8 cellular contexts compared by ENCODE assay signal in the genomic region with DNA sequence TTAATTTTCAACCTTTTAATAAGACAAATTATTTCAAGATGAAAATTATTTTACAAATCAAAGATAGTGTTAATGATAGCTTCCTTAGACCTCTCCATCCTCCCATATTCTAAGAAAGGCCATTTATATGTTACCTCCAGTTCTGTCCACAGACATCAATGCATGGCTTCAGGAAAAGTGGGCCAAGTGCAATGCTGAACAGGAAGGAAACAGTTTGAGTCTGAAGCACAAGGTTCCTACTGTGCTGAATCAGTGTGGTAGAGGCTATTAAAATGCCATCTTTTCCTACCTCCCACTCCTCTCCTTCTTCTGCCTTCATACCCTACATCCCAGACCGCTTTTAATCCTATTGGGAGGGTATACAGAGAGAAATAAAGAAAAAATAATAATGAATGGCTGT.
A peak's percentile ranks its signal among the peaks of the same experiment; 100 is the strongest.
DNase-seq lines count a peak whose midpoint lies in the region; ATAC-seq, FAIRE-seq and TF ChIP-seq lines count a peak whose summit lies in the region.

No MANE protein-coding gene starts in this region.

- FAIRE-seq in K562 (lab: Jason Lieb, UNC): no peak

- H3K9me3 Mint-ChIP-seq in naive B cell: no peaks in the 10 kb centered on the region

- no peak for TF ChIP-seq CTCF in K562 (IDR thresholded peaks at IDR 0.05 in 2 of 3, conservative IDR thresholded peaks at IDR 0.05 in 1 of 3; ENCODE audit: insufficient read depth in 2 of 3, low read depth in 1 of 3, low read length in 3 of 3)

- H3K4me3 ChIP-seq in ACC112 (ENCODE audit: low read depth, low read length) (peak overlapping the region; percentile 40), HUES64 (ENCODE audit: low read length) (no peak overlapping the region), K562 (no peak overlapping the region)

- TF ChIP-seq POLR2A in K562 (conservative IDR thresholded peaks at IDR 0.05): no peak

- WGBS in HUES64: 90% methylated on average over 1 of the region's 1 CpG
- WGBS in K562 (ENCODE audit: insufficient coverage, low coverage, missing lambda C conversion rate): 0% methylated on average over 1 of the region's 1 CpG

- H4K20me1 ChIP-seq in K562 (replicated peaks; ENCODE audit: control insufficient read depth, insufficient read depth, low read length): no peaks in the 10 kb centered on the region

- intact Hi-C loops in K562 (cut with micrococcal nuclease): no loop called here

- H3K9ac ChIP-seq in HUES64 (ENCODE audit: low read depth, low read length): no peak overlapping the region
- H3K9ac ChIP-seq in K562 (ENCODE audit: insufficient read depth in 1 of 2, low read depth in 2 of 2, low read length in 2 of 2): no peak overlapping the region

- TF ChIP-seq EP300 in K562 (IDR thresholded peaks at IDR 0.05; ENCODE audit: low read length): no peak

- TF ChIP-seq RAD21 in K562 (CRISPR knock-in tag; conservative IDR thresholded peaks at IDR 0.05 in 1 of 2, IDR thresholded peaks at IDR 0.05 in 1 of 2): no peak

- H3K4me2 ChIP-seq in K562 (ENCODE audit: insufficient read depth, low read length): no peak overlapping the region

- H3K27ac Mint-ChIP-seq in naive B cell: peak overlapping the region; percentile 12 to 90 (median 80)

- DNase-seq in K562 (ENCODE audit: extremely low read depth in 1 of 4, low spot score in 3 of 4) (no peak), naive B cell (no peak), NCI-H345 treated with DMSO at 0.1 percent for 48 hours (lab: John Stamatoyannopoulos, UW; ENCODE audit: unreplicated experiment) (no peak), SKM-1 treated with dmso at 0.1 percent for 144 hours (lab: John Stamatoyannopoulos, UW; ENCODE audit: unreplicated experiment) (no peak)

- H3K9me3 ChIP-seq in HUES64 (ENCODE audit: insufficient read depth, low read depth, low read length) (no peaks in the 10 kb centered on the region), K562 (replicated peaks; ENCODE audit: control insufficient read depth, insufficient read depth, low read depth, low read length) (no peaks in the 10 kb centered on the region)

- peak overlapping the region in 5 of 8 donors; percentile 3 to 77 (median 34) for H3K4me3 Mint-ChIP-seq in naive B cell

- H3K27me3 Mint-ChIP-seq in naive B cell: no peaks in the 10 kb centered on the region

- no peaks in the 10 kb centered on the region for H3K9me1 ChIP-seq in K562 (ENCODE audit: control insufficient read depth, insufficient read depth, low read length)

- in situ Hi-C loops in K562 (cut with MboI): no loop called here

- H3K27ac ChIP-seq in ACC112 (ENCODE audit: low read depth, low read length) (peak overlapping the region; percentile 93), HUES64 (ENCODE audit: low read depth, low read length) (0 out of 2 replicates have a peak overlapping the region, but pooled peaks have one; percentile 68), K562 (ENCODE audit: extremely low read depth, low read depth, low read length) (no peak overlapping the region)

- H2AFZ ChIP-seq in ACC112 (ENCODE audit: low read length, unreplicated experiment): peak overlapping the region; percentile 44
- H2AFZ ChIP-seq in K562 (ENCODE audit: low read depth, low read length): no peak overlapping the region

- H3K27me3 ChIP-seq in ACC112 (ENCODE audit: insufficient read depth, low read length) (no peaks in the 10 kb centered on the region), HUES64 (ENCODE audit: insufficient read depth, low read length) (peaks cover 13% of the 10 kb centered on the region; the same call in 1 of the 2 replicates), K562 (ENCODE audit: control insufficient read depth in 2 of 2, insufficient read depth in 2 of 2, low read length in 2 of 2) (no peaks in the 10 kb centered on the region)

- CTCF ChIA-PET in K562 (lab: Yijun Ruan, JAX; ENCODE audit: low intra/inter-chr PET ratio): no interaction called here

- H3K79me2 ChIP-seq in ACC112 (ENCODE audit: control insufficient read depth, insufficient read depth, low read length, unreplicated experiment): no peaks in the 10 kb centered on the region
- no peaks in the 10 kb centered on the region for H3K79me2 ChIP-seq in K562 (ENCODE audit: control insufficient read depth, insufficient read depth, low read length)

- no peaks in the 10 kb centered on the region for H3K36me3 ChIP-seq in ACC112 (ENCODE audit: insufficient read depth, low read length)
- H3K36me3 ChIP-seq in HUES64 (ENCODE audit: insufficient read depth, low read length): no peaks in the 10 kb centered on the region
- no peaks in the 10 kb centered on the region for H3K36me3 ChIP-seq in K562 (ENCODE audit: control insufficient read depth, insufficient read depth, low read length)

- peaks cover 69% of the 10 kb centered on the region for H3K4me1 ChIP-seq in ACC112 (ENCODE audit: control insufficient read depth, insufficient read depth, low read length, unreplicated experiment)
- peaks cover 52% of the 10 kb centered on the region for H3K4me1 ChIP-seq in HUES64 (ENCODE audit: insufficient read depth, low read length)
- no peaks in the 10 kb centered on the region for H3K4me1 ChIP-seq in K562 (replicated peaks in 1 of 2; ENCODE audit: control insufficient read depth in 2 of 2, insufficient read depth in 2 of 2, low read length in 2 of 2)

- H3K4me1 Mint-ChIP-seq in naive B cell: peaks cover 30 to 36% (median 35%) of the 10 kb centered on the region in 3 donors

- POLR2A ChIA-PET in K562 (lab: Yijun Ruan, JAX): no interaction called here

- ATAC-seq in K562: no peak
- ATAC-seq in naive B cell (ENCODE audit: low read depth in 2 of 2): peak in 1 of 2 donors; percentile 6
- no peak for ATAC-seq in HG02623 (IDR thresholded peaks at IDR 0.05; ENCODE audit: unreplicated experiment)
- ATAC-seq in GM21737 (IDR thresholded peaks at IDR 0.05; ENCODE audit: unreplicated experiment): no peak

- H3K36me3 Mint-ChIP-seq in naive B cell: no peaks in the 10 kb centered on the region

- no TSS peak for BruUV-seq in K562 (replicated peaks; lab: Mats Ljungman, UMichigan)

TF ChIP-seq in K562, 482 proteins besides CTCF, POLR2A, EP300 and RAD21:
- 0 out of 2 replicates have a peak, but pooled peaks have one; percentile 15 for TF ChIP-seq BACH1 (tag; IDR thresholded peaks at IDR 0.05)
- TF ChIP-seq POLR2AphosphoS5 (IDR thresholded peaks at IDR 0.05; ENCODE audit: control insufficient read depth, insufficient read depth, low read depth, low read length): no peak
